11 cellular contexts compared by ENCODE assay signal in genomic region chr3:187735837-187736236, GRCh38. TPM values are rescaled to one million over a fixed set of nuclear protein-coding genes. Genes with fewer than 3 reads are reported as not detected.
A peak's percentile ranks its signal among the peaks of the same experiment; 100 is the strongest.
DNase-seq lines count a peak whose midpoint lies in the region; ATAC-seq and TF ChIP-seq lines count a peak whose summit lies in the region.
"Had no signal": no experiment of that assay in that cellular context is flagged by ENCODE, and none has a peak within 500 bp of the region (broad histone marks: within the 10 kb centered on the region; RNA-seq: fewer than 3 reads in every experiment).

No MANE protein-coding gene starts in this region.

- H3K9me3 ChIP-seq in Karpas-422 (ENCODE audit: low read length) (no peaks in the 10 kb centered on the region), esophagus muscularis mucosa (no peaks in the 10 kb centered on the region)

- peak overlapping the region; percentile 15; the same call in 1 of the 2 replicates for H3K9ac ChIP-seq in Karpas-422 (ENCODE audit: low read length)

- H3K27ac Mint-ChIP-seq in neural crest cell (ENCODE audit: unreplicated experiment): no peak overlapping the region

- H3K9me2 ChIP-seq in Karpas-422 (replicated peaks; ENCODE audit: insufficient read depth, low read length): no peaks in the 10 kb centered on the region

- H3K27me3 Mint-ChIP-seq in neural crest cell (ENCODE audit: low read depth): peaks cover 22% of the 10 kb centered on the region

- H3K27me3 ChIP-seq in Karpas-422 (ENCODE audit: low read length): no peaks in the 10 kb centered on the region
- no peaks in the 10 kb centered on the region for H3K27me3 ChIP-seq in esophagus muscularis mucosa

- intact Hi-C loops in esophagus muscularis mucosa (cut with DNase I): loop anchor here (5.0 kb wide), 1 partner anchor 1411 kb away; no protein-coding TSS in a partner anchor
- intact Hi-C loops in posterior cingulate gyrus (cut with DNase I): loop anchor here (5.0 kb wide), 1 partner anchor 1496 kb away; no protein-coding TSS in a partner anchor

- peak overlapping the region; percentile 93 for H3K4me2 ChIP-seq in Karpas-422 (ENCODE audit: low read depth, low read length, poor library complexity, severe bottlenecking)

- peak overlapping the region; percentile 32 for H3K4me3 Mint-ChIP-seq in neural crest cell

- peaks cover 80% of the 10 kb centered on the region for H3K79me2 ChIP-seq in Karpas-422 (ENCODE audit: low read length)

- H3K4me1 Mint-ChIP-seq in neural crest cell: peaks cover 33% of the 10 kb centered on the region

- ATAC-seq in GM18505 (IDR thresholded peaks at IDR 0.05; ENCODE audit: unreplicated experiment): no peak

- H3K4me3 ChIP-seq in Karpas-422 (ENCODE audit: low read length): no peak overlapping the region; the same call in 1 of the 2 replicates
- peak overlapping the region in 2 of 4 donors; percentile 3 to 69 for H3K4me3 ChIP-seq in esophagus muscularis mucosa

- TF ChIP-seq CTCF in esophagus muscularis mucosa (IDR thresholded peaks at IDR 0.05): no peak
- TF ChIP-seq CTCF in neural crest cell (conservative IDR thresholded peaks at IDR 0.05): no peak

- no peak for TF ChIP-seq POLR2A in esophagus muscularis mucosa (IDR thresholded peaks at IDR 0.05; ENCODE audit: low read depth)
- TF ChIP-seq POLR2A in GM18505 (IDR thresholded peaks at IDR 0.05; ENCODE audit: borderline replicate concordance, extremely low read depth, insufficient read depth, insufficient read length): no peak

- H3K36me3 Mint-ChIP-seq in neural crest cell (ENCODE audit: low read depth): no peaks in the 10 kb centered on the region

- no peak for TF ChIP-seq EP300 in esophagus muscularis mucosa (IDR thresholded peaks at IDR 0.05)

- H3K36me3 ChIP-seq in Karpas-422 (ENCODE audit: insufficient read depth, low read length) (peaks cover 77% of the 10 kb centered on the region), esophagus muscularis mucosa (peaks cover 27 to 40% (median 37%) of the 10 kb centered on the region in 4 donors)

- peak overlapping the region; percentile 98 for H3K27ac ChIP-seq in Karpas-422 (ENCODE audit: low read length)
- H3K27ac ChIP-seq in esophagus muscularis mucosa (replicated peaks in 1 of 4): peak overlapping the region; percentile 94 to 99 (median 98)

- H3K4me1 ChIP-seq in Karpas-422 (ENCODE audit: low read length) (peaks cover 98% of the 10 kb centered on the region), esophagus muscularis mucosa (peaks cover 29 to 64% (median 43%) of the 10 kb centered on the region in 4 donors)

- no peaks in the 10 kb centered on the region for H3K9me3 Mint-ChIP-seq in neural crest cell

- DNase-seq in AG08396 (ENCODE audit: low spot score) (peak; percentile 27), Karpas-422 (peak; percentile 56), esophagus muscularis mucosa (ENCODE audit: extremely low spot score) (no peak), neural crest cell (ENCODE audit: low read depth, low spot score) (no peak), posterior cingulate gyrus (no peak), NCI-H82 (lab: John Stamatoyannopoulos, UW) (no peak), T-helper 2 cell (no peak)
- DNase-seq: hippocampal formation, KBM-7 had no signal

- 70% methylated on average over 3 of the region's 3 CpGs for WGBS in esophagus muscularis mucosa

- H2AFZ ChIP-seq in Karpas-422 (ENCODE audit: low read length): no peak overlapping the region

- H4K20me1 ChIP-seq in Karpas-422 (ENCODE audit: insufficient read depth, low read depth, low read length): peaks cover 98% of the 10 kb centered on the region

RNA-seq across cellular contexts. Expression of gene BCL6, which starts 9.4 kb away (rescaled TPM):
- 488 and 569 TPM in 2 replicates for total RNA-seq in Karpas-422 (2014; rRNA removed; shearing (Covaris generic); ENCODE audit: low replicate concordance)
- total RNA-seq in esophagus muscularis mucosa (100 to 1,000 TPM in 3 of 4 donors, 10 to 100 TPM in 1; 86.0 to 161 (median 111) TPM), neural crest cell (6.4 and 9.6 TPM in 2 replicates)

RNA-seq across cellular contexts. Expression of gene RTP2, which starts 33.5 kb away (rescaled TPM):
- not detected in 2 replicates for total RNA-seq in Karpas-422 (2014; rRNA removed; shearing (Covaris generic); ENCODE audit: low replicate concordance)
- total RNA-seq in esophagus muscularis mucosa (not detected), neural crest cell (not detected in 2 replicates)
- total RNA-seq: SK-MEL-5 had no signal

Comparison
In these comparisons a context has a peak if more than half of its experiments do, and no peak if none do; other contexts are left out.
1. DNase-seq: peak in AG08396 (single experiment) and Karpas-422 (single experiment); none in esophagus muscularis mucosa (single experiment), neural crest cell (single experiment), posterior cingulate gyrus (0 of 10), NCI-H82 (single experiment) and T-helper 2 cell (0 of 5).